Comparison of ENCODE assay signal across 9 cellular contexts in genomic region chr17:1752425-1752941, GRCh38. TPM values are rescaled to one million over a fixed set of nuclear protein-coding genes. Genes with fewer than 3 reads are reported as not detected.
DNase-seq lines count a peak whose midpoint lies in the region; ATAC-seq, FAIRE-seq and TF ChIP-seq lines count a peak whose summit lies in the region.
"Had no signal": no experiment of that assay in that cellular context is flagged by ENCODE, and none has a peak within 500 bp of the region (broad histone marks: within the 10 kb centered on the region; RNA-seq: fewer than 3 reads in every experiment).

No MANE protein-coding gene starts in this region.

- in situ Hi-C loops in HAP-1 (cut with MboI; ENCODE audit: low sequenced_read_pairs) = no loop called here

- H3K9me2 ChIP-seq in GM23338 (ENCODE audit: insufficient read depth) (no peaks in the 10 kb centered on the region), PC-3 (replicated peaks; ENCODE audit: low read length) (no peaks in the 10 kb centered on the region)

- H3K36me3 Mint-ChIP-seq in GM23338 (ENCODE audit: low read depth) = no peaks in the 10 kb centered on the region

- H3K4me3 Mint-ChIP-seq in GM23338 = peak overlapping the region; percentile 43

- no peak overlapping the region for H3K9ac ChIP-seq in PC-3 (ENCODE audit: low read length)

- H3K4me2 ChIP-seq in GM23338 (peak overlapping the region; percentile 55; the same call in 1 of the 2 replicates), PC-3 (ENCODE audit: low read length) (peak overlapping the region; percentile 87)

- peak; percentile 69 for DNase-seq in GM23338 (ENCODE audit: low spot score)
- DNase-seq in PC-3 = peak; percentile 41
- DNase-seq in small intestine = peak; percentile 62
- DNase-seq in activated CD4-positive, alpha-beta T cell treated with anti-CD3 and anti-CD28 coated beads for 1 hour = no peak
- DNase-seq in effector CD4-positive, alpha-beta T cell = no peak
- no peak for DNase-seq in HAP-1 (ENCODE audit: low spot score in 2 of 2)
- DNase-seq in left lobe of liver (ENCODE audit: low spot score) = no peak
- DNase-seq: SHP77 had no signal

- peak overlapping the region; percentile 98 for H2AFZ ChIP-seq in GM23338
- peak overlapping the region; percentile 88 for H2AFZ ChIP-seq in PC-3 (ENCODE audit: low read length)

- 33 to 38% methylated on average over 3 of the region's 11 CpGs for WGBS in gastroesophageal sphincter (ENCODE audit: low coverage in 1 of 2), 2 donors
- 7 to 39% (median 18%) methylated on average over 11 of the region's 11 CpGs for WGBS in small intestine, 3 donors

- no peak overlapping the region for H3K27ac Mint-ChIP-seq in GM23338

- no TSS peak for BruUV-seq in PC-3 (replicated peaks; lab: Mats Ljungman, UMichigan)

- no peaks in the 10 kb centered on the region for H3K9me3 ChIP-seq in PC-3 (ENCODE audit: low read length)
- no peaks in the 10 kb centered on the region for H3K9me3 ChIP-seq in gastroesophageal sphincter
- H3K9me3 ChIP-seq in small intestine (ENCODE audit: control insufficient read depth, low read depth) = no peaks in the 10 kb centered on the region
- H3K9me3 ChIP-seq in HAP-1 = no peaks in the 10 kb centered on the region

- H3F3A ChIP-seq in GM23338 (replicated peaks; ENCODE audit: low read depth) (no peaks in the 10 kb centered on the region), PC-3 (ENCODE audit: low read length, unreplicated experiment) (no peaks in the 10 kb centered on the region)

- intact Hi-C loops in PC-3 (cut with micrococcal nuclease) = no loop called here

- no peak for FAIRE-seq in small intestine (lab: Jason Lieb, UNC)

- peaks cover 6% of the 10 kb centered on the region for H3K4me1 ChIP-seq in GM23338 (ENCODE audit: insufficient read depth)
- H3K4me1 ChIP-seq in PC-3 (ENCODE audit: insufficient read depth, low read length) = peaks cover 14% of the 10 kb centered on the region
- H3K4me1 ChIP-seq in gastroesophageal sphincter = no peaks in the 10 kb centered on the region
- no peaks in the 10 kb centered on the region for H3K4me1 ChIP-seq in small intestine (ENCODE audit: control insufficient read depth in 2 of 2, insufficient read depth in 1 of 2, low read depth in 1 of 2, low read length in 1 of 2)
- no peaks in the 10 kb centered on the region for H3K4me1 ChIP-seq in HAP-1

- H3K36me3 ChIP-seq in GM23338 (ENCODE audit: insufficient read depth) = no peaks in the 10 kb centered on the region
- H3K36me3 ChIP-seq in PC-3 (ENCODE audit: low read depth, low read length) = no peaks in the 10 kb centered on the region
- no peaks in the 10 kb centered on the region for H3K36me3 ChIP-seq in gastroesophageal sphincter
- H3K36me3 ChIP-seq in small intestine (ENCODE audit: control insufficient read depth in 2 of 2, insufficient read depth in 2 of 2, low read length in 2 of 2) = no peaks in the 10 kb centered on the region
- no peaks in the 10 kb centered on the region for H3K36me3 ChIP-seq in HAP-1 (replicated peaks)

- peak in 1 of 2 experiments; percentile 18; a peak in 1 of 4 replicates for TF ChIP-seq CTCF in GM23338 (conservative IDR thresholded peaks at IDR 0.05; ENCODE audit: low read depth in 2 of 2)
- TF ChIP-seq CTCF in PC-3 (conservative IDR thresholded peaks at IDR 0.05; ENCODE audit: low read depth, low read length) = no peak
- TF ChIP-seq CTCF in gastroesophageal sphincter (IDR thresholded peaks at IDR 0.05) = no peak

- no peak for TF ChIP-seq EP300 in gastroesophageal sphincter (IDR thresholded peaks at IDR 0.05)

- H3K4me3 ChIP-seq in GM23338 (0 out of 2 replicates have a peak overlapping the region, but pooled peaks have one; percentile 17), PC-3 (ENCODE audit: low read length) (peak overlapping the region; percentile 56), gastroesophageal sphincter (peak overlapping the region in 1 of 2 donors; percentile 9), small intestine (ENCODE audit: low read depth in 1 of 2, low read length in 2 of 2) (no peak overlapping the region), HAP-1 (no peak overlapping the region)

- H3K79me2 ChIP-seq in GM23338 (replicated peaks; ENCODE audit: insufficient read depth) (no peaks in the 10 kb centered on the region), PC-3 (ENCODE audit: low read length) (no peaks in the 10 kb centered on the region)

- H3K27me3 Mint-ChIP-seq in GM23338 (ENCODE audit: insufficient read depth, low read depth, poor library complexity) = peaks cover 14% of the 10 kb centered on the region

- no peak overlapping the region for H3K27ac ChIP-seq in GM23338 (ENCODE audit: low read depth)
- no peak overlapping the region for H3K27ac ChIP-seq in PC-3 (ENCODE audit: low read length)
- H3K27ac ChIP-seq in gastroesophageal sphincter = peak overlapping the region in 2 of 4 donors; percentile 59 to 64
- peak overlapping the region in 1 of 2 donors; percentile 21 for H3K27ac ChIP-seq in small intestine (ENCODE audit: low read depth in 1 of 2, low read length in 1 of 2)

- peak; percentile 45 for ATAC-seq in GM23338
- peak; percentile 90 for ATAC-seq in PC-3
- peak; percentile 65 for ATAC-seq in gastroesophageal sphincter
- ATAC-seq in left lobe of liver = no peak

- H3K27me3 ChIP-seq in GM23338 (ENCODE audit: insufficient read depth) (no peaks in the 10 kb centered on the region), PC-3 (ENCODE audit: low read length) (no peaks in the 10 kb centered on the region), gastroesophageal sphincter (peaks cover 20% of the 10 kb centered on the region), small intestine (ENCODE audit: control insufficient read depth in 2 of 2, insufficient read depth in 2 of 2, low read length in 2 of 2) (no peaks in the 10 kb centered on the region), HAP-1 (ENCODE audit: low read depth) (no peaks in the 10 kb centered on the region)

- H3K9me3 Mint-ChIP-seq in GM23338 = no peaks in the 10 kb centered on the region; the same call in 2 of the 3 replicates

- H3K4me1 Mint-ChIP-seq in GM23338 = peaks cover 18% of the 10 kb centered on the region

- no peak for TF ChIP-seq POLR2A in gastroesophageal sphincter (IDR thresholded peaks at IDR 0.05)

- POLR2A ChIA-PET in PC-3 (lab: Charles Lee; ENCODE audit: unreplicated experiment) = no interaction called here

- no peaks in the 10 kb centered on the region for H4K20me1 ChIP-seq in GM23338 (replicated peaks; ENCODE audit: insufficient read depth)
- no peaks in the 10 kb centered on the region for H4K20me1 ChIP-seq in PC-3 (ENCODE audit: low read length)

- CTCF ChIA-PET in PC-3 (lab: Charles Lee) = no interaction called here

TF ChIP-seq in GM23338, 12 proteins besides CTCF, POLR2A, EP300 and RAD21 (continues in another document):
- no peak for TF ChIP-seq ZNF331 (CRISPR knock-in tag; IDR thresholded peaks at IDR 0.05; ENCODE audit: low read depth)
- no peak for TF ChIP-seq POLR2AphosphoS5 (IDR thresholded peaks at IDR 0.05; ENCODE audit: low read depth)
- TF ChIP-seq ETS1 (IDR thresholded peaks at IDR 0.05) = no peak
- TF ChIP-seq EZH2 (IDR thresholded peaks at IDR 0.05; ENCODE audit: low read depth, unreplicated experiment) = no peak
- no peak for TF ChIP-seq EZH2phosphoT487 (IDR thresholded peaks at IDR 0.05; ENCODE audit: unreplicated experiment)
- TF ChIP-seq NANOG (IDR thresholded peaks at IDR 0.05; ENCODE audit: borderline replicate concordance) = no peak

RNA-seq across cellular contexts. Expression of gene SERPINF1, which starts 9.4 kb away (rescaled TPM):
- total RNA-seq in GM23338 (2014; rRNA removed; shearing (Covaris generic)) = 40.7 and 41.4 TPM in 2 replicates
- polyA plus RNA-seq in GM23338 (2016; fragmentation: Nextera tagmentation; extraction: Ambion mirVana) = 22.1 and 24.4 TPM in 2 replicates
- total RNA-seq in PC-3 (2014; rRNA removed) = 1.7 TPM in 1 of 2 replicates, not detected in the other
- 100 to 1,000 TPM; 136 to 634 (median 302) TPM for total RNA-seq in gastroesophageal sphincter
- 100 to 1,000 TPM in 1 of 3 donors, 10 to 100 TPM in 1, 1 to 10 TPM in 1; 7.2 to 118 (median 20.8) TPM for polyA plus RNA-seq in small intestine
- total RNA-seq in left lobe of liver = 1,041 TPM

RNA-seq across cellular contexts. Expression of gene SERPINF2, which starts 9.8 kb away (rescaled TPM):
- 0.47 and 0.66 TPM in 2 replicates for total RNA-seq in GM23338 (2014; rRNA removed; shearing (Covaris generic))
- polyA plus RNA-seq in GM23338 (2016; fragmentation: Nextera tagmentation; extraction: Ambion mirVana) (1.2 and 1.5 TPM in 2 replicates), small intestine (1 to 10 TPM in 2 of 3 donors, under 1 TPM in 1; 0.89 to 4.5 (median 1.6) TPM)
- total RNA-seq in PC-3 (2014; rRNA removed) (2.2 and 2.5 TPM in 2 replicates), gastroesophageal sphincter (1 to 10 TPM; 2.0 to 7.6 (median 5.1) TPM), left lobe of liver (1,138 TPM)

RNA-seq across cellular contexts. Expression of gene WDR81, which starts 28.0 kb away (rescaled TPM):
- total RNA-seq in GM23338 (2014; rRNA removed; shearing (Covaris generic)) = 14.5 and 17.6 TPM in 2 replicates
- polyA plus RNA-seq in GM23338 (2016; fragmentation: Nextera tagmentation; extraction: Ambion mirVana) (3.5 and 3.7 TPM in 2 replicates), small intestine (10 to 100 TPM; 14.6 to 18.0 (median 14.8) TPM)
- total RNA-seq in PC-3 (2014; rRNA removed) (14.6 and 16.4 TPM in 2 replicates), gastroesophageal sphincter (10 to 100 TPM; 21.8 to 44.1 (median 32.2) TPM), left lobe of liver (27.0 TPM)

RNA-seq across cellular contexts. Expression of gene TLCD2, which starts 42.3 kb away (rescaled TPM):
- total RNA-seq in GM23338 (2014; rRNA removed; shearing (Covaris generic)) = 0.58 and 1.4 TPM in 2 replicates
- polyA plus RNA-seq in GM23338 (2016; fragmentation: Nextera tagmentation; extraction: Ambion mirVana) (0.64 and 0.70 TPM in 2 replicates), small intestine (10 to 100 TPM in 1 of 3 donors, 1 to 10 TPM in 2; 5.1 to 10.3 (median 7.8) TPM)
- total RNA-seq in PC-3 (2014; rRNA removed) (0.63 and 0.77 TPM in 2 replicates), gastroesophageal sphincter (1 to 10 TPM; 4.2 to 5.1 (median 4.8) TPM), left lobe of liver (4.2 TPM)

Comparison
In these comparisons a context has a peak if more than half of its experiments do, and no peak if none do; other contexts are left out.
1. DNase-seq: peak in GM23338 (single experiment), PC-3 (single experiment) and small intestine (single experiment); none in activated CD4-positive, alpha-beta T cell treated with anti-CD3 and anti-CD28 coated beads for 1 hour (single experiment), effector CD4-positive, alpha-beta T cell (single experiment), HAP-1 (0 of 2) and left lobe of liver (single experiment).
2. H3K4me3 ChIP-seq: peak in GM23338 (single experiment) and PC-3 (single experiment); none in small intestine (0 of 2) and HAP-1 (single experiment).
3. RNA of gene SERPINF1, which starts 9.4 kb away (total RNA-seq): 1,041 TPM in left lobe of liver (single experiment), 136 to 634 TPM in gastroesophageal sphincter and 40.7 to 41.4 TPM in GM23338; 1.7 TPM in PC-3; every median in the first group is over 10 times any median in the second.
4. RNA of gene SERPINF2, which starts 9.8 kb away (total RNA-seq): 1,138 TPM in left lobe of liver (single experiment); 2.0 to 7.6 TPM in gastroesophageal sphincter, 2.2 to 2.5 TPM in PC-3 and 0.47 to 0.66 TPM in GM23338; every median in the first group is over 100 times any median in the second.